12 cellular contexts compared by ENCODE assay signal in genomic region chr14:51609987-51610283, GRCh38. TPM values are rescaled to one million over a fixed set of nuclear protein-coding genes. Genes with fewer than 3 reads are reported as not detected.
DNase-seq lines count a peak whose midpoint lies in the region; ATAC-seq, FAIRE-seq and TF ChIP-seq lines count a peak whose summit lies in the region.
"Had no signal": no experiment of that assay in that cellular context is flagged by ENCODE, and none has a peak within 500 bp of the region (broad histone marks: within the 10 kb centered on the region; RNA-seq: fewer than 3 reads in every experiment).

No MANE protein-coding gene starts in this region.

- H3K9me3 ChIP-seq in GM12878 (replicated peaks; ENCODE audit: control insufficient read depth, insufficient read depth, low read length): no peaks in the 10 kb centered on the region
- no peaks in the 10 kb centered on the region for H3K9me3 ChIP-seq in small intestine (ENCODE audit: control insufficient read depth, low read depth)
- H3K9me3 ChIP-seq: left ventricle myocardium inferior had no signal

- no peak overlapping the region for H3K4me2 ChIP-seq in GM12878 (ENCODE audit: control insufficient read depth, insufficient read depth)

- WGBS in GM12878 (ENCODE audit: insufficient coverage, insufficient replicate concordance, low lambda C conversion rate, missing lambda C conversion rate): 40% methylated on average over 5 of the region's 5 CpGs
- 88 to 91% (median 89%) methylated on average over 5 of the region's 5 CpGs for WGBS in small intestine, 3 donors

- H3K4me1 ChIP-seq in GM12878 (ENCODE audit: control insufficient read depth, insufficient read depth, low read length): peaks cover 1% of the 10 kb centered on the region; the same call in 1 of the 2 replicates
- peaks cover 3% of the 10 kb centered on the region for H3K4me1 ChIP-seq in foreskin keratinocyte
- no peaks in the 10 kb centered on the region for H3K4me1 ChIP-seq in small intestine (ENCODE audit: control insufficient read depth in 2 of 2, insufficient read depth in 1 of 2, low read depth in 1 of 2, low read length in 1 of 2)
- H3K4me1 ChIP-seq: left ventricle myocardium inferior had no signal

- TF ChIP-seq RAD21 in GM12878 (IDR thresholded peaks at IDR 0.05; ENCODE audit: insufficient read depth, low read depth, low read length): no peak

- no peak overlapping the region for H3K9ac ChIP-seq in GM12878 (ENCODE audit: control insufficient read depth, insufficient read depth, low read length)

- no peak for TF ChIP-seq EP300 in GM12878 (IDR thresholded peaks at IDR 0.05; ENCODE audit: borderline replicate concordance in 1 of 2, control insufficient read depth in 1 of 2, low read depth in 2 of 2, low read length in 2 of 2)

- TF ChIP-seq CTCF in GM12878 (IDR thresholded peaks at IDR 0.05 in 2 of 3, conservative IDR thresholded peaks at IDR 0.05 in 1 of 3; ENCODE audit: control insufficient read depth in 2 of 3, extremely low read depth in 1 of 3, insufficient read depth in 1 of 3, low read depth in 3 of 3, low read length in 3 of 3) (no peak), foreskin keratinocyte (conservative IDR thresholded peaks at IDR 0.05) (no peak)

- no peak for TF ChIP-seq POLR2A in GM12878 (IDR thresholded peaks at IDR 0.05; ENCODE audit: low read depth, low read length)

- H3K79me2 ChIP-seq in GM12878 (ENCODE audit: control insufficient read depth, insufficient read depth, low read length): no peaks in the 10 kb centered on the region

- intact Hi-C loops in GM12878 (cut with micrococcal nuclease; ENCODE audit: unreplicated experiment): no loop called here

- H4K20me1 ChIP-seq in GM12878 (ENCODE audit: control insufficient read depth, insufficient read depth): no peaks in the 10 kb centered on the region

- ATAC-seq in HG03565 (IDR thresholded peaks at IDR 0.05; ENCODE audit: unreplicated experiment) (peak; percentile 66), GM12878 (peak; percentile 93), foreskin keratinocyte (no peak)

- H3K27ac ChIP-seq in GM12878 (ENCODE audit: control insufficient read depth, insufficient read depth) (no peak overlapping the region), foreskin keratinocyte (no peak overlapping the region), small intestine (ENCODE audit: low read depth in 1 of 2, low read length in 1 of 2) (no peak overlapping the region)
- H3K27ac ChIP-seq: 22Rv1, left ventricle myocardium inferior had no signal

- SMC1A ChIA-PET in GM12878 (lab: Charles Lee; ENCODE audit: uncharacterized antibody, unreplicated experiment): no interaction called here

- no peak for FAIRE-seq in GM12878 (lab: Jason Lieb, UNC)
- FAIRE-seq in urothelium cell line (lab: Jason Lieb, UNC): peak; percentile 53
- no peak for FAIRE-seq in small intestine (lab: Jason Lieb, UNC)

- in situ Hi-C loops in GM12878 (cut with MboI): no loop called here

- no peak overlapping the region for H2AFZ ChIP-seq in GM12878 (ENCODE audit: control insufficient read depth, low read depth, low read length)

- H3K36me3 ChIP-seq in GM12878 (ENCODE audit: control insufficient read depth in 2 of 2, insufficient read depth in 2 of 2, low read length in 1 of 2) (no peaks in the 10 kb centered on the region), small intestine (ENCODE audit: control insufficient read depth in 2 of 2, insufficient read depth in 2 of 2, low read length in 2 of 2) (no peaks in the 10 kb centered on the region)
- H3K36me3 ChIP-seq: left ventricle myocardium inferior had no signal

- BruUV-seq in GM12878 (replicated peaks; lab: Mats Ljungman, UMichigan): no TSS peak

- H3K27me3 ChIP-seq in GM12878 (replicated peaks in 1 of 2; ENCODE audit: control insufficient read depth in 2 of 2, insufficient read depth in 2 of 2, low read length in 1 of 2): no peaks in the 10 kb centered on the region; a peak in 1 of 4 replicates
- no peaks in the 10 kb centered on the region for H3K27me3 ChIP-seq in foreskin keratinocyte
- H3K27me3 ChIP-seq in small intestine (ENCODE audit: control insufficient read depth in 2 of 2, insufficient read depth in 2 of 2, low read length in 2 of 2): no peaks in the 10 kb centered on the region

- POLR2A ChIA-PET in GM12878 (lab: Charles Lee): no interaction called here

- RAD21 ChIA-PET in GM12878 (lab: Charles Lee; ENCODE audit: unreplicated experiment): no interaction called here

- DNase-seq in DMS53 (lab: John Stamatoyannopoulos, UW) (peak; percentile 3), DMS53 treated with DMSO at 0.1 percent for 48 hours (lab: John Stamatoyannopoulos, UW; ENCODE audit: unreplicated experiment) (no peak), GM12878 (ENCODE audit: low read depth, low spot score) (no peak), urothelium cell line (ENCODE audit: low spot score) (peak; percentile 48), NCI-H1092 treated with DMSO at 0.1 percent for 48 hours (lab: John Stamatoyannopoulos, UW) (no peak), foreskin keratinocyte (no peak), small intestine (no peak)
- DNase-seq: activated naive CD8-positive, alpha-beta T cell treated with anti-CD3 and anti-CD28 coated beads for 36 hours; left ventricle myocardium inferior; stimulated activated naive CD4-positive, alpha-beta T cell had no signal

- CTCF ChIA-PET in GM12878 (lab: Yijun Ruan, JAX): interaction anchor here (1.0 to 1.4 kb wide), 2 partner anchors 16 to 222 kb away, joined by 3 read pairs; no protein-coding TSS in a partner anchor

- no peak overlapping the region for H3K4me3 ChIP-seq in GM12878
- no peak overlapping the region for H3K4me3 ChIP-seq in small intestine (ENCODE audit: low read depth in 1 of 2, low read length in 2 of 2)
- H3K4me3 ChIP-seq: left ventricle myocardium inferior had no signal

TF ChIP-seq in GM12878, 131 proteins besides CTCF, POLR2A, EP300 and RAD21:
- TF ChIP-seq EED (IDR thresholded peaks at IDR 0.05; ENCODE audit: low read depth) (0 out of 2 replicates have a peak, but pooled peaks have one; percentile 25), BHLHE40 (IDR thresholded peaks at IDR 0.05; ENCODE audit: borderline replicate concordance in 1 of 2, low read depth in 2 of 2, low read length in 1 of 2) (peak; percentile 63 to 86), IRF4 (IDR thresholded peaks at IDR 0.05; ENCODE audit: low read depth, low read length) (peak; percentile 64; the same call in 1 of the 2 replicates), ZSCAN29 (IDR thresholded peaks at IDR 0.05) (no peak), BCL11A (IDR thresholded peaks at IDR 0.05; ENCODE audit: low read depth, low read length) (0 out of 2 replicates have a peak, but pooled peaks have one; percentile 44), USF1 (IDR thresholded peaks at IDR 0.05; ENCODE audit: borderline replicate concordance, extremely low read length, insufficient read depth, low read depth, low read length) (peak; percentile 56), JUNB (IDR thresholded peaks at IDR 0.05) (peak; percentile 40; the same call in 1 of the 2 replicates), RUNX3 (IDR thresholded peaks at IDR 0.05; ENCODE audit: low read length) (peak; percentile 51), ETV6 (conservative IDR thresholded peaks at IDR 0.05 in 1 of 2, IDR thresholded peaks at IDR 0.05 in 1 of 2; ENCODE audit: borderline replicate concordance in 1 of 2, low read depth in 1 of 2) (no peak), POLR2AphosphoS5 (IDR thresholded peaks at IDR 0.05; ENCODE audit: low read length) (no peak)
TF ChIP-seq in GM12878: peak in this region for 7.

RNA-seq across cellular contexts. Expression of gene FRMD6, which starts 41.8 kb away (rescaled TPM):
- 1.8 and 2.2 TPM in 2 replicates for total RNA-seq in GM12878 (2013; cell fraction: nucleolus; rRNA removed)
- total RNA-seq in GM12878 (2014; rRNA removed) (4.0 and 7.8 TPM in 2 replicates), GM12878 (2014; rRNA removed; fragmentation: Illumina TruSeq; extraction: Trizol) (3.5 and 5.5 TPM in 2 replicates), GM12878 (2021) (3.9 and 6.7 TPM in 2 replicates), foreskin keratinocyte (142 and 182 TPM in 2 replicates)
- polyA plus RNA-seq in GM12878 (2011; ENCODE audit: low read depth): 1.0 TPM
- polyA plus RNA-seq in GM12878 (2011; rRNA removed) (0.76 and 0.86 TPM in 2 replicates), GM12878 (2014; fragmentation: Illumina TruSeq; extraction: Trizol) (3.1 and 3.5 TPM in 2 replicates), GM12878 (2014; fragmentation: Nextera tagmentation; extraction: Ambion mirVana) (1 to 10 TPM; 1.1 to 1.6 TPM), GM12878 (2014; rRNA removed) (3.2 and 3.9 TPM in 2 replicates), GM12878 (2016; fragmentation: Nextera tagmentation; extraction: Ambion mirVana) (1 to 10 TPM; 5.2 to 6.6 TPM), foreskin keratinocyte (27.5 and 28.2 TPM in 2 replicates), small intestine (1 to 10 TPM in 2 of 3 donors, under 1 TPM in 1; 0.45 to 3.5 (median 3.0) TPM)
- 0.72 and 0.75 TPM in 2 replicates for polyA plus RNA-seq in GM12878 (2011; cell fraction: cytosol; rRNA removed)
- polyA plus RNA-seq in GM12878 (2011; cell fraction: nucleus; rRNA removed): 0.70 and 1.2 TPM in 2 replicates
- 0.83 and 1.4 TPM in 2 replicates for polyA plus RNA-seq in GM12878 (2012)
- 2.1 and 2.6 TPM in 2 replicates for polyA minus RNA-seq in GM12878 (2011; rRNA and poly(A)+ RNA removed)
- polyA minus RNA-seq in GM12878 (2011; cell fraction: cytosol; rRNA and poly(A)+ RNA removed): 0.67 and 1.7 TPM in 2 replicates
- polyA minus RNA-seq in GM12878 (2011; cell fraction: nucleus; rRNA and poly(A)+ RNA removed): 0.60 and 2.5 TPM in 2 replicates

Comparison
In these comparisons a context has a peak if more than half of its experiments do, and no peak if none do; other contexts are left out.
1. DNase-seq: peak in DMS53 (single experiment) and urothelium cell line (single experiment); none in DMS53 treated with DMSO at 0.1 percent for 48 hours (single experiment), GM12878 (single experiment), NCI-H1092 treated with DMSO at 0.1 percent for 48 hours (single experiment), foreskin keratinocyte (0 of 2) and small intestine (single experiment).